ENCODE assay signal across 24 cellular contexts in the genomic region with DNA sequence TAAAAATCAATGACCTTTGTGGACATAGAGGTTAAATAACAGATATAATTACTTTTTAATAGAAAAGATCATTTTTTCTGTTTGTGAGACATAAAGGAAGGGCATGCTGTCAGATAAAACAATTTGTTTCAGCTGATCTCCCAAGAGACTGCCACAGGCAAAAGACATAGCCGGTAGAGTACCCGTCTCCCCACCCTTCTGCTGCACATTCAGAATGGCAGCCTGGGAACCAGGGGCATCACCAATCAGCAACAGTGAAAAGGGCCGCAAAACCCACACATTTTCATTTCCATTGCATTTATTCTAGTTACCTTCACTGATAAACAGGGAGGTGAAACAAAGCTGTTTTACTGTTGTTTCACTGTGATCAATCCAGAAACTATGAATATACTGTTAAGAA.
"Had no signal": no experiment of that assay in that cellular context is flagged by ENCODE, and none has a peak within 500 bp of the region (broad histone marks: within the 10 kb centered on the region; RNA-seq: fewer than 3 reads in every experiment).

No MANE protein-coding gene starts in this region.

- ATAC-seq: activated CD8-positive, alpha-beta memory T cell treated with anti-CD3 and anti-CD28 coated beads, Interleukin-2, amount 10 ng/mL, durations not matched to agents 7 days and 5 days; activated naive CD4-positive, alpha-beta T cell treated with anti-CD3 and anti-CD28 coated beads, Interleukin-2, amount 50 U/mL, for 72 hours; activated naive CD8-positive, alpha-beta T cell treated with anti-CD3 and anti-CD28 coated beads, Interleukin-2, amount 50 U/mL, for 24 hours; T-helper 17 cell had no signal

- H3K27me3 ChIP-seq: brain microvascular endothelial cell, cardiac muscle cell, MG63, Peyer's patch, SJCRH30 had no signal

- H3K4me3 ChIP-seq: cardiac muscle cell, MG63, Peyer's patch, SJCRH30 had no signal

- H3K27me3 Mint-ChIP-seq: activated B cell treated with CpG ODN at 0.5 μM for 24 hours had no signal

- H3K36me3 ChIP-seq: brain microvascular endothelial cell, cardiac muscle cell, MG63, Peyer's patch, SJCRH30 had no signal

- H3K4me3 Mint-ChIP-seq: activated B cell treated with CpG ODN at 0.5 μM for 24 hours; activated CD4-positive, alpha-beta T cell treated with anti-CD3 and anti-CD28 coated beads, Interleukin-2, amount 10 ng/mL, durations not matched to agents 24 days and 14 days; activated CD8-positive, alpha-beta memory T cell treated with anti-CD3 and anti-CD28 coated beads, Interleukin-2, amount 10 ng/mL, durations not matched to agents 7 days and 5 days; activated naive CD8-positive, alpha-beta T cell treated with anti-CD3 and anti-CD28 coated beads, Interleukin-2, amount 50 U/mL, for 24 hours; activated T-cell treated with anti-CD3 and anti-CD28 coated beads, Interleukin-2, amount 50 U/mL, for 24 hours; activated T-helper 1 cell treated with anti-CD3 and anti-CD28 coated beads, Interleukin-12 subunit alpha, Interleukin-12 subunit beta, Interleukin-2, Interleukin-4 antibody, amounts not matched to agents 30 ng/mL and 10 ng/mL and 1 ng/mL, durations not matched to agents 14 hours and 24 hours and 36 hours; T-helper 17 cell had no signal

- H3K9me3 ChIP-seq: MG63, Peyer's patch, SJCRH30 had no signal

- H3K36me3 Mint-ChIP-seq: activated CD8-positive, alpha-beta memory T cell treated with anti-CD3 and anti-CD28 coated beads, Interleukin-2, amount 10 ng/mL, durations not matched to agents 7 days and 5 days; activated naive CD4-positive, alpha-beta T cell treated with anti-CD3 and anti-CD28 coated beads, Interleukin-2, amount 50 U/mL, for 72 hours had no signal

- H3K4me1 ChIP-seq: SJCRH30 had no signal

- H3K4me1 Mint-ChIP-seq: activated B cell treated with CpG ODN at 0.5 μM for 24 hours; activated CD4-positive, alpha-beta T cell treated with anti-CD3 and anti-CD28 coated beads, Interleukin-2, amount 10 ng/mL, durations not matched to agents 24 days and 14 days; activated CD8-positive, alpha-beta memory T cell treated with anti-CD3 and anti-CD28 coated beads, Interleukin-2, amount 10 ng/mL, durations not matched to agents 7 days and 5 days; activated naive CD8-positive, alpha-beta T cell treated with anti-CD3 and anti-CD28 coated beads, Interleukin-2, amount 50 U/mL, for 24 hours; T-helper 17 cell had no signal

- H3K27ac ChIP-seq: brain microvascular endothelial cell, cardiac muscle cell, Peyer's patch, RWPE1, SJCRH30 had no signal

- DNase-seq: activated B cell treated with CpG ODN at 0.5 μM for 24 hours; activated CD4-positive, alpha-beta T cell treated with anti-CD3 and anti-CD28 coated beads for 1 hour; activated CD4-positive, alpha-beta T cell treated with anti-CD3 and anti-CD28 coated beads, Interleukin-2, amount 10 ng/mL, durations not matched to agents 24 days and 14 days; activated CD4-positive, alpha-beta T cell treated with anti-CD3 and anti-CD28 coated beads, Interleukin-2, amount 50 U/mL, for 48 hours; activated CD8-positive, alpha-beta memory T cell treated with anti-CD3 and anti-CD28 coated beads, Interleukin-2, amount 10 ng/mL, durations not matched to agents 7 days and 5 days; activated effector memory CD4-positive, alpha-beta T cell treated with anti-CD3 and anti-CD28 coated beads, Interleukin-2, amount 50 U/mL, for 16 hours; activated naive CD4-positive, alpha-beta T cell treated with Interleukin-2 at 50 U/mL for 16 hours; activated naive CD8-positive, alpha-beta T cell treated with anti-CD3 and anti-CD28 coated beads, Interleukin-2, amount 50 U/mL, for 24 hours; activated T-cell treated with anti-CD3 and anti-CD28 coated beads, Interleukin-2, amount 50 U/mL, for 24 hours; brain microvascular endothelial cell; MG63; MV-4-11; NCI-H187; NCI-H2171; NCI-H226; Peyer's patch; Right ventricle myocardium superior; T-helper 17 cell; T-helper 9 cell had no signal

- H3K27ac Mint-ChIP-seq: activated B cell treated with CpG ODN at 0.5 μM for 24 hours; activated CD4-positive, alpha-beta T cell treated with anti-CD3 and anti-CD28 coated beads, Interleukin-2, amount 10 ng/mL, durations not matched to agents 24 days and 14 days; activated CD8-positive, alpha-beta memory T cell treated with anti-CD3 and anti-CD28 coated beads, Interleukin-2, amount 10 ng/mL, durations not matched to agents 7 days and 5 days; activated naive CD4-positive, alpha-beta T cell treated with anti-CD3 and anti-CD28 coated beads, Interleukin-2, amount 50 U/mL, for 72 hours; activated naive CD8-positive, alpha-beta T cell treated with anti-CD3 and anti-CD28 coated beads, Interleukin-2, amount 50 U/mL, for 24 hours; activated T-cell treated with anti-CD3 and anti-CD28 coated beads, Interleukin-2, amount 50 U/mL, for 24 hours; activated T-helper 1 cell treated with anti-CD3 and anti-CD28 coated beads, Interleukin-12 subunit alpha, Interleukin-12 subunit beta, Interleukin-2, Interleukin-4 antibody, amounts not matched to agents 30 ng/mL and 10 ng/mL and 1 ng/mL, durations not matched to agents 14 hours and 24 hours and 36 hours; T-helper 17 cell had no signal

- H3K9me3 Mint-ChIP-seq: activated B cell treated with CpG ODN at 0.5 μM for 24 hours; activated CD4-positive, alpha-beta T cell treated with anti-CD3 and anti-CD28 coated beads, Interleukin-2, amount 10 ng/mL, durations not matched to agents 24 days and 14 days; activated naive CD4-positive, alpha-beta T cell treated with anti-CD3 and anti-CD28 coated beads, Interleukin-2, amount 50 U/mL, for 72 hours; activated naive CD8-positive, alpha-beta T cell treated with anti-CD3 and anti-CD28 coated beads, Interleukin-2, amount 50 U/mL, for 24 hours; activated T-cell treated with anti-CD3 and anti-CD28 coated beads, Interleukin-2, amount 50 U/mL, for 24 hours; activated T-helper 1 cell treated with anti-CD3 and anti-CD28 coated beads, Interleukin-12 subunit alpha, Interleukin-12 subunit beta, Interleukin-2, Interleukin-4 antibody, amounts not matched to agents 30 ng/mL and 10 ng/mL and 1 ng/mL, durations not matched to agents 14 hours and 24 hours and 36 hours had no signal
